Comparison of ENCODE assay signal across 1 cellular context in genomic region chr11:128734439-128735224, GRCh38.
TF ChIP-seq lines count a peak whose summit lies in the region.

No MANE protein-coding gene starts in this region.

TF ChIP-seq in HepG2, 621 proteins besides CTCF, POLR2A, EP300 and RAD21 (continued from another document):
- TF ChIP-seq KIAA2018 (CRISPR knock-in tag; IDR thresholded peaks at IDR 0.05; ENCODE audit: borderline replicate concordance) = no peak
- TF ChIP-seq ADNP (CRISPR knock-in tag; IDR thresholded peaks at IDR 0.05) = no peak
- no peak for TF ChIP-seq IKZF1 (IDR thresholded peaks at IDR 0.05)
- no peak for TF ChIP-seq ZNF639 (CRISPR knock-in tag; conservative IDR thresholded peaks at IDR 0.05)
- no peak for TF ChIP-seq ZNF333 (CRISPR knock-in tag; IDR thresholded peaks at IDR 0.05; ENCODE audit: borderline replicate concordance)
